ENCODE assay signal across 2 cellular contexts in genomic region chr7:531777-532176, GRCh38.
TF ChIP-seq lines count a peak whose summit lies in the region.

No MANE protein-coding gene starts in this region.

TF ChIP-seq in GM12891, 5 proteins besides CTCF, POLR2A, EP300 and RAD21:
- no peak for TF ChIP-seq PAX5 (IDR thresholded peaks at IDR 0.05; ENCODE audit: insufficient read depth, low read length, severe bottlenecking)
- TF ChIP-seq SPI1 (IDR thresholded peaks at IDR 0.05; ENCODE audit: low read depth, low read length): peak; percentile 22; the same call in 1 of the 2 replicates

TF ChIP-seq in K562, 482 proteins besides CTCF, POLR2A, EP300 and RAD21:
- TF ChIP-seq ZNF146 (CRISPR knock-in tag; IDR thresholded peaks at IDR 0.05; ENCODE audit: unreplicated experiment) (no peak), EGR1 (conservative IDR thresholded peaks at IDR 0.05) (0 out of 2 replicates have a peak, but pooled peaks have one; percentile 9)
